27 cellular contexts compared by ENCODE assay signal in genomic region chr14:58645641-58646040, GRCh38. TPM values are rescaled to one million over a fixed set of nuclear protein-coding genes. Genes with fewer than 3 reads are reported as not detected.
DNase-seq lines count a peak whose midpoint lies in the region; ATAC-seq, FAIRE-seq and TF ChIP-seq lines count a peak whose summit lies in the region.
"Had no signal": no experiment of that assay in that cellular context is flagged by ENCODE, and none has a peak within 500 bp of the region (broad histone marks: within the 10 kb centered on the region; RNA-seq: fewer than 3 reads in every experiment).

No MANE protein-coding gene starts in this region.

- no peak for TF ChIP-seq CTCF in cardiac muscle cell (IDR thresholded peaks at IDR 0.05; ENCODE audit: low read depth, low read length)
- no peak for TF ChIP-seq CTCF in heart left ventricle (IDR thresholded peaks at IDR 0.05)
- no peak for TF ChIP-seq CTCF in K562 (IDR thresholded peaks at IDR 0.05 in 2 of 3, conservative IDR thresholded peaks at IDR 0.05 in 1 of 3; ENCODE audit: insufficient read depth in 2 of 3, low read depth in 1 of 3, low read length in 3 of 3)
- TF ChIP-seq CTCF in nephron progenitor cell (IDR thresholded peaks at IDR 0.05): no peak

- peaks cover 90% of the 10 kb centered on the region for H3K36me3 Mint-ChIP-seq in nephron progenitor cell (ENCODE audit: low read depth)
- H3K36me3 Mint-ChIP-seq in activated T-helper 2 cell treated with anti-CD3 and anti-CD28 coated beads, Interferon-gamma antibody, Interleukin-2, Interleukin-4, amounts not matched to agents 10 μg/mL and 5 μg/mL and 100 μg/mL, durations not matched to agents 14 hours and 24 hours and 36 hours (ENCODE audit: low read depth): peaks cover 41% of the 10 kb centered on the region
- H3K36me3 Mint-ChIP-seq: CD14-positive monocyte; CD4-positive, alpha-beta memory T cell; CD4-positive, CD25-positive, alpha-beta regulatory T cell; CD8-positive, alpha-beta memory T cell had no signal

- H3K9me1 ChIP-seq in K562 (ENCODE audit: control insufficient read depth, insufficient read depth, low read length): no peaks in the 10 kb centered on the region

- no peaks in the 10 kb centered on the region for H4K20me1 ChIP-seq in K562 (replicated peaks; ENCODE audit: control insufficient read depth, insufficient read depth, low read length)
- H4K20me1 ChIP-seq: BLaER1 had no signal

- H2AFZ ChIP-seq in K562 (ENCODE audit: low read depth, low read length): peak overlapping the region; percentile 87

- H3K4me2 ChIP-seq in K562 (ENCODE audit: insufficient read depth, low read length): peak overlapping the region; percentile 69
- H3K4me2 ChIP-seq: BLaER1 had no signal

- peak overlapping the region; percentile 98 for H3K27ac ChIP-seq in cardiac muscle cell
- H3K27ac ChIP-seq in heart left ventricle: no peak overlapping the region
- no peak overlapping the region for H3K27ac ChIP-seq in K562 (ENCODE audit: extremely low read depth, low read depth, low read length)
- H3K27ac ChIP-seq: BLaER1 had no signal

- H3K4me3 Mint-ChIP-seq in nephron progenitor cell: no peak overlapping the region
- H3K4me3 Mint-ChIP-seq in activated T-helper 2 cell treated with anti-CD3 and anti-CD28 coated beads, Interferon-gamma antibody, Interleukin-2, Interleukin-4, amounts not matched to agents 10 μg/mL and 5 μg/mL and 100 μg/mL, durations not matched to agents 14 hours and 24 hours and 36 hours (ENCODE audit: low read depth): no peak overlapping the region
- H3K4me3 Mint-ChIP-seq: CD14-positive monocyte; CD4-positive, alpha-beta memory T cell; CD4-positive, CD25-positive, alpha-beta regulatory T cell; CD8-positive, alpha-beta memory T cell had no signal

- no peaks in the 10 kb centered on the region for H3K79me2 ChIP-seq in K562 (ENCODE audit: control insufficient read depth, insufficient read depth, low read length)

- ATAC-seq in heart left ventricle (no peak), K562 (no peak), GM18511 (IDR thresholded peaks at IDR 0.05; ENCODE audit: unreplicated experiment) (no peak)

- 95 to 97% (median 96%) methylated on average over 20 of the region's 20 CpGs for WGBS in heart left ventricle, 4 donors
- 49% methylated on average over 20 of the region's 20 CpGs for WGBS in K562 (ENCODE audit: insufficient coverage, low coverage, missing lambda C conversion rate)

- peaks cover 4% of the 10 kb centered on the region for H3K9me3 Mint-ChIP-seq in nephron progenitor cell
- no peaks in the 10 kb centered on the region for H3K9me3 Mint-ChIP-seq in activated T-helper 2 cell treated with anti-CD3 and anti-CD28 coated beads, Interferon-gamma antibody, Interleukin-2, Interleukin-4, amounts not matched to agents 10 μg/mL and 5 μg/mL and 100 μg/mL, durations not matched to agents 14 hours and 24 hours and 36 hours
- H3K9me3 Mint-ChIP-seq: CD4-positive, alpha-beta memory T cell; CD8-positive, alpha-beta memory T cell had no signal

- H3K9me3 ChIP-seq in cardiac muscle cell (ENCODE audit: low read depth): no peaks in the 10 kb centered on the region
- H3K9me3 ChIP-seq in heart left ventricle: no peaks in the 10 kb centered on the region
- H3K9me3 ChIP-seq in K562 (replicated peaks; ENCODE audit: control insufficient read depth, insufficient read depth, low read depth, low read length): no peaks in the 10 kb centered on the region; the same call in 1 of the 2 replicates
- H3K9me3 ChIP-seq: BE2C had no signal

- BruUV-seq in K562 (replicated peaks; lab: Mats Ljungman, UMichigan): no TSS peak

- H3K27me3 ChIP-seq in cardiac muscle cell (no peaks in the 10 kb centered on the region), heart left ventricle (no peaks in the 10 kb centered on the region), K562 (ENCODE audit: control insufficient read depth in 2 of 2, insufficient read depth in 2 of 2, low read length in 2 of 2) (peaks cover 0 to 7% of the 10 kb centered on the region in 2 experiments; a peak in 1 of 5 replicates)
- H3K27me3 ChIP-seq: BLaER1 had no signal

- H3K36me3 ChIP-seq in cardiac muscle cell: peaks cover 62% of the 10 kb centered on the region
- peaks cover 0 to 63% (median 18%) of the 10 kb centered on the region in 9 donors for H3K36me3 ChIP-seq in heart left ventricle
- H3K36me3 ChIP-seq in K562 (ENCODE audit: control insufficient read depth, insufficient read depth, low read length): no peaks in the 10 kb centered on the region
- H3K36me3 ChIP-seq: BE2C had no signal

- no peak overlapping the region for H3K4me3 ChIP-seq in cardiac muscle cell
- no peak overlapping the region for H3K4me3 ChIP-seq in heart left ventricle
- peak overlapping the region; percentile 31; the same call in 1 of the 2 replicates for H3K4me3 ChIP-seq in K562
- H3K4me3 ChIP-seq: BLaER1 had no signal

- peaks cover 4% of the 10 kb centered on the region for H3K27me3 Mint-ChIP-seq in nephron progenitor cell (ENCODE audit: low read depth, poor library complexity)
- H3K27me3 Mint-ChIP-seq in activated T-helper 2 cell treated with anti-CD3 and anti-CD28 coated beads, Interferon-gamma antibody, Interleukin-2, Interleukin-4, amounts not matched to agents 10 μg/mL and 5 μg/mL and 100 μg/mL, durations not matched to agents 14 hours and 24 hours and 36 hours (ENCODE audit: low read depth): no peaks in the 10 kb centered on the region

- TF ChIP-seq POLR2A in heart left ventricle (IDR thresholded peaks at IDR 0.05) (no peak), K562 (conservative IDR thresholded peaks at IDR 0.05) (no peak)

- peak overlapping the region; percentile 36 for H3K27ac Mint-ChIP-seq in nephron progenitor cell
- H3K27ac Mint-ChIP-seq in activated T-helper 2 cell treated with anti-CD3 and anti-CD28 coated beads, Interferon-gamma antibody, Interleukin-2, Interleukin-4, amounts not matched to agents 10 μg/mL and 5 μg/mL and 100 μg/mL, durations not matched to agents 14 hours and 24 hours and 36 hours: no peak overlapping the region
- H3K27ac Mint-ChIP-seq: CD14-positive monocyte; CD4-positive, CD25-positive, alpha-beta regulatory T cell; CD8-positive, alpha-beta memory T cell had no signal

- CTCF ChIA-PET in K562 (lab: Yijun Ruan, JAX; ENCODE audit: low intra/inter-chr PET ratio): no interaction called here

- POLR2A ChIA-PET in K562 (lab: Yijun Ruan, JAX): no interaction called here

- FAIRE-seq in K562 (lab: Jason Lieb, UNC) (no peak), urothelium cell line (lab: Jason Lieb, UNC) (peak; percentile 65)
- FAIRE-seq: A204.1, G401.6, GM12891 had no signal

- TF ChIP-seq RAD21 in K562 (CRISPR knock-in tag; conservative IDR thresholded peaks at IDR 0.05 in 1 of 2, IDR thresholded peaks at IDR 0.05 in 1 of 2): no peak

- in situ Hi-C loops in K562 (cut with MboI): no loop called here

- peaks cover 48% of the 10 kb centered on the region for H3K4me1 Mint-ChIP-seq in nephron progenitor cell
- H3K4me1 Mint-ChIP-seq in activated T-helper 2 cell treated with anti-CD3 and anti-CD28 coated beads, Interferon-gamma antibody, Interleukin-2, Interleukin-4, amounts not matched to agents 10 μg/mL and 5 μg/mL and 100 μg/mL, durations not matched to agents 14 hours and 24 hours and 36 hours (ENCODE audit: low read depth): peaks cover 7% of the 10 kb centered on the region
- H3K4me1 Mint-ChIP-seq: CD14-positive monocyte; CD4-positive, alpha-beta memory T cell; CD4-positive, CD25-positive, alpha-beta regulatory T cell; CD8-positive, alpha-beta memory T cell had no signal

- TF ChIP-seq EP300 in K562 (IDR thresholded peaks at IDR 0.05; ENCODE audit: low read length): no peak

- peaks cover 37% of the 10 kb centered on the region for H3K4me1 ChIP-seq in cardiac muscle cell (ENCODE audit: low read depth)
- peaks cover 0 to 11% (median 0%) of the 10 kb centered on the region in 12 donors for H3K4me1 ChIP-seq in heart left ventricle
- peaks cover 0 to 12% of the 10 kb centered on the region in 2 experiments; a peak in 1 of 5 replicates for H3K4me1 ChIP-seq in K562 (replicated peaks in 1 of 2; ENCODE audit: control insufficient read depth in 2 of 2, insufficient read depth in 2 of 2, low read length in 2 of 2)
- H3K4me1 ChIP-seq: BE2C had no signal

- H3K9ac ChIP-seq in K562 (ENCODE audit: insufficient read depth in 1 of 2, low read depth in 2 of 2, low read length in 2 of 2): peak overlapping the region; percentile 41 to 64; a peak in 3 of 4 replicates
- H3K9ac ChIP-seq: BLaER1 had no signal

- DNase-seq in cardiac muscle cell (ENCODE audit: low read depth in 1 of 2, low spot score in 1 of 2) (no peak), heart left ventricle (no peak), K562 (ENCODE audit: extremely low read depth in 1 of 4, low spot score in 3 of 4) (no peak), nephron progenitor cell (no peak), urothelium cell line (ENCODE audit: low spot score) (no peak), T-helper 2 cell (no peak)
- DNase-seq in activated T-helper 2 cell treated with anti-CD3 and anti-CD28 coated beads, Interferon-gamma antibody, Interleukin-2, Interleukin-4, amounts not matched to agents 10 μg/mL and 5 μg/mL and 100 μg/mL, durations not matched to agents 14 hours and 24 hours and 36 hours (ENCODE audit: low spot score): no peak
- DNase-seq: 8988T; ACHN; BE2C; CD4-positive, alpha-beta memory T cell; CD4-positive, CD25-positive, alpha-beta regulatory T cell; CD8-positive, alpha-beta memory T cell; COR-L47; DMS 273 treated with DMSO at 0.1 percent for 48 hours; DMS153; DMS53; DMS79; DND-41; EL; GF-D8 had no signal

- intact Hi-C loops in heart left ventricle (cut with DNase I) (loop anchor here in 5 of 10 donors (10.0 kb wide), 2 partner anchors 169 to 379 kb away; no protein-coding TSS in a partner anchor), K562 (cut with micrococcal nuclease) (loop anchor here (10.0 kb wide), 1 partner anchor 379 kb away; no protein-coding TSS in a partner anchor)
- intact Hi-C loops in activated T-helper 2 cell treated with anti-CD3 and anti-CD28 coated beads, Interferon-gamma antibody, Interleukin-2, Interleukin-4, amounts not matched to agents 10 μg/mL and 5 μg/mL and 100 μg/mL, durations not matched to agents 14 hours and 24 hours and 36 hours (cut with micrococcal nuclease): no loop called here

RNA-seq across cellular contexts. Expression of gene DACT1, which starts 7.9 kb away (rescaled TPM):
- total RNA-seq in cardiac muscle cell (259 and 324 TPM in 2 replicates), heart left ventricle (1 to 10 TPM; 1.3 to 7.2 (median 3.1) TPM), K562 (2014; rRNA removed) (0.08 and 0.18 TPM in 2 replicates), K562 (2014; rRNA removed; fragmentation: Illumina TruSeq; extraction: Trizol) (0.11 and 0.19 TPM in 2 replicates), K562 (2015; rRNA removed; fragmentation: Illumina TruSeq; extraction: Trizol) (0.08 and 0.14 TPM in 2 replicates), K562 (2021) (0.13 TPM in 2 replicates)
- polyA plus RNA-seq in cardiac muscle cell (197 and 291 TPM in 2 replicates), heart left ventricle (1 to 10 TPM in 1 of 2 donors, under 1 TPM in 1; 0.57 to 1.7 TPM), K562 (2011; rRNA removed) (0.07 and 0.14 TPM in 2 replicates), K562 (2014; fragmentation: Illumina TruSeq; extraction: Trizol) (0.25 and 0.30 TPM in 2 replicates), K562 (2014; fragmentation: Nextera tagmentation; extraction: Ambion mirVana) (under 1 TPM; 0.07 to 0.13 TPM), K562 (2014; rRNA removed) (0.20 and 0.29 TPM in 2 replicates)
- 0.14 and 0.33 TPM in 2 replicates for total RNA-seq in K562 (2011; cell fraction: chromatin; rRNA removed; ENCODE audit: low replicate concordance)
- 0.13 and 0.17 TPM in 2 replicates for total RNA-seq in K562 (2011; cell fraction: nucleolus; rRNA removed)
- 0.22 and 0.23 TPM in 2 replicates for total RNA-seq in K562 (2011; cell fraction: nucleoplasm; rRNA removed)
- 0.06 and 0.13 TPM in 2 replicates for polyA plus RNA-seq in K562 (2011; cell fraction: cytosol; rRNA removed)
- 0.09 and 0.35 TPM in 2 replicates for polyA plus RNA-seq in K562 (2011; cell fraction: nucleus; rRNA removed)
- 0.21 and 0.35 TPM in 2 replicates for polyA plus RNA-seq in K562 (2012)
- 0.09 TPM in 1 of 2 replicates, not detected in the other for polyA minus RNA-seq in K562 (2011; rRNA and poly(A)+ RNA removed)
- not detected in 2 replicates for polyA minus RNA-seq in K562 (2011; cell fraction: cytosol; rRNA and poly(A)+ RNA removed)
- polyA minus RNA-seq in K562 (2011; cell fraction: nucleus; rRNA and poly(A)+ RNA removed): 0.11 TPM in 1 of 2 replicates, not detected in the other
- total RNA-seq in activated T-helper 2 cell treated with anti-CD3 and anti-CD28 coated beads, Interferon-gamma antibody, Interleukin-2, Interleukin-4, amounts not matched to agents 10 μg/mL and 5 μg/mL and 100 μg/mL, durations not matched to agents 14 hours and 24 hours and 36 hours: 6.6 and 7.8 TPM in 2 replicates
- polyA plus RNA-seq: CD14-positive monocyte had no signal

Comparison
In these comparisons a context has a peak if more than half of its experiments do, and no peak if none do; other contexts are left out.
1. RNA of gene DACT1, which starts 7.9 kb away (total RNA-seq): 259 to 324 TPM in cardiac muscle cell; 6.6 to 7.8 TPM in activated T-helper 2 cell treated with anti-CD3 and anti-CD28 coated beads, Interferon-gamma antibody, Interleukin-2, Interleukin-4, amounts not matched to agents 10 μg/mL and 5 μg/mL and 100 μg/mL, durations not matched to agents 14 hours and 24 hours and 36 hours, 1.3 to 7.2 TPM in heart left ventricle and 0.08 to 0.33 TPM in K562; every median in the first group is over 10 times any median in the second.